Comparison of ENCODE assay signal across 10 cellular contexts in the genomic region with DNA sequence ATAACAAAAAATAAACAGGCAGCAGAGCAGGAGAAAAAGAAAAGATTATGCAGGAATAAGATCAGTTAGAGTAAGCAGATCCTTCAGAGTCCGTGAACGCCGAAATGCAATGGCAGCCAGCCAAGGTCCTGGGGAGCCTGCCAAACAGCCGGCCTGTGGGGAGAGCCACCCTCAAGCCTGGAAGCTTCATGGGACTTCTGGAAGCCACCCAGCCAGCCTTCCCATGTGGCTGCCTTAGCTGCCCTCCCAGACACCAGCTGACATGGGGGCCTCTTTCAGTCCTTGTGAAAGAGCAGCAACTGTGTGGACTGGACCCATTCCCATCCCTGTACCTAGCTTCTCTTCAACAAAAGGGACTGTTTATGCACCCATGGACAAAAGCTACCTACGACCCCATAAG.
DNase-seq lines count a peak whose midpoint lies in the region.
"Had no signal": no experiment of that assay in that cellular context is flagged by ENCODE, and none has a peak within 500 bp of the region (broad histone marks: within the 10 kb centered on the region; RNA-seq: fewer than 3 reads in every experiment).

No MANE protein-coding gene starts in this region.

- H3K4me3 ChIP-seq in HAP-1, result no peak overlapping the region

- no peaks in the 10 kb centered on the region for H3K4me1 ChIP-seq in HAP-1

- H3K27me3 ChIP-seq in HAP-1 (ENCODE audit: low read depth), result no peaks in the 10 kb centered on the region

- intact Hi-C loops in head of caudate nucleus (cut with DNase I), result no loop called here
- intact Hi-C loops in posterior vena cava (cut with DNase I), result no loop called here

- H3K36me3 ChIP-seq in HAP-1 (replicated peaks), result no peaks in the 10 kb centered on the region

- no peaks in the 10 kb centered on the region; the same call in 1 of the 2 replicates for H3K9me3 ChIP-seq in HAP-1

- in situ Hi-C loops in HAP-1 (cut with MboI; ENCODE audit: low sequenced_read_pairs), result no loop called here

- DNase-seq in DMS 273 (lab: John Stamatoyannopoulos, UW; ENCODE audit: unreplicated experiment), result peak; percentile 87
- peak; percentile 87 for DNase-seq in RPMI7951 (ENCODE audit: low read depth)
- peak; percentile 40 to 95 (median 88) for DNase-seq in head of caudate nucleus
- DNase-seq in posterior vena cava (ENCODE audit: low spot score), result peak; percentile 95
- DNase-seq in activated CD4-positive, alpha-beta T cell treated with anti-CD3 and anti-CD28 coated beads for 4 hours, result no peak
- DNase-seq in HAP-1 (ENCODE audit: low spot score in 2 of 2), result no peak
- no peak for DNase-seq in NCI-H748 (lab: John Stamatoyannopoulos, UW; ENCODE audit: unreplicated experiment)
- DNase-seq in COLO668 (lab: John Stamatoyannopoulos, UW; ENCODE audit: unreplicated experiment), result no peak
- DNase-seq: activated naive CD4-positive, alpha-beta T cell treated with anti-CD3 and anti-CD28 coated beads, Interleukin-2, amount 50 U/mL, for 16 hours; stimulated activated CD8-positive, alpha-beta memory T cell treated with anti-CD3 and anti-CD28 coated beads, Interleukin-4, amount 100 ng/mL, for 48 hours had no signal

Comparison
In these comparisons a context has a peak if more than half of its experiments do, and no peak if none do; other contexts are left out.
1. DNase-seq: peak in DMS 273 (single experiment), RPMI7951 (single experiment), head of caudate nucleus (42 of 42) and posterior vena cava (single experiment); none in activated CD4-positive, alpha-beta T cell treated with anti-CD3 and anti-CD28 coated beads for 4 hours (0 of 2), HAP-1 (0 of 2), NCI-H748 (single experiment) and COLO668 (single experiment).